In the genomic region with DNA sequence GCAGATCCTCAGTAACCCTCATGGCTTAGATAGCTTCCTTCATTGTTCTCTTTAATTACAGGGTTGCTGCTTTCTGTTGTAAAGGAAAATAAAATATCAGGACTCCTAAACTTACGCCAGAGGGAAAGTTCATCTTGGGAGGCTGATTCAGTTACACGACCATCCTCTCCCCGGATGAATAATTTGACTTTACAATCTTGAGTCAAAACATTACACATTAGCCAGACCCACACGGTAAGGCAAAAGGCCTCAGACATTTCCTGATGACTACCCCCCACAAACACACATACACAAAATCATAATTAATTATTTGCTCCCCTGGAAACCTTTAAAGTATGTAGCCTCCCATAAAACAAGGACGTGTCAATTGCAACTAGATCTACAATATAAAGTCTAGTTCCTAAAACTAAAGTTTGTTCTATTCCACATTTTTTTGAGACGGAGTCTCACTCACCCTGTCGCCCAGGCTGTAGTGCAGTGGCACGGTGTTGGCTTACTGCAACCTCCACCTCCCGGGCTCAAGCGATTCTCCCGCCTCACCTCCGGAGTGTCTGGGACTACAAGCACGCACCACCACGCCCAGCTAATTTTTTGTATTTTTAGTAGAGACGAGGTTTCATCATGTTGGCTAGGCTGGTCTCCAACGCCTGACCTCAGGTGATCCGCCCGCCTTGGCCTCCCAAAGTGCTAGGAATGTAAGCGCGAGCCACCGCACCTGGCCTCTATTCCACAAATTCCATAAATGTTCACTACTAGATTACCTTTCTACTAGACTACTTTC, we compare ENCODE assay signal across 8 cellular contexts. TPM values are rescaled to one million over a fixed set of nuclear protein-coding genes. Genes with fewer than 3 reads are reported as not detected.
A peak's percentile ranks its signal among the peaks of the same experiment; 100 is the strongest.
DNase-seq lines count a peak whose midpoint lies in the region; ATAC-seq and TF ChIP-seq lines count a peak whose summit lies in the region.

No MANE protein-coding gene starts in this region.

- peaks cover 40% of the 10 kb centered on the region for H3K36me3 ChIP-seq in OCI-LY7 (ENCODE audit: insufficient read depth, low read length)

- intact Hi-C loops in OCI-LY7 (cut with micrococcal nuclease; ENCODE audit: unreplicated experiment), result loop anchor here (10.0 kb wide), 1 partner anchor 162 kb away; the partner anchor contains the start of genes GPBP1L1 and TMEM69

- H3K4me3 ChIP-seq in OCI-LY7 (ENCODE audit: low read depth, low read length, poor library complexity, severe bottlenecking), result peak overlapping the region; percentile 99

- H3K9me3 ChIP-seq in OCI-LY7 (ENCODE audit: low read length), result no peaks in the 10 kb centered on the region

- peak; percentile 34 for ATAC-seq in omental fat pad (ENCODE audit: low FRiP score)

- TF ChIP-seq CTCF in OCI-LY7 (conservative IDR thresholded peaks at IDR 0.05; ENCODE audit: low read length) (no peak; the same call in 1 of the 2 replicates), endothelial cell (IDR thresholded peaks at IDR 0.05; ENCODE audit: unreplicated experiment) (no peak), omental fat pad (IDR thresholded peaks at IDR 0.05) (no peak)

- H3K4me2 ChIP-seq in OCI-LY7 (ENCODE audit: low read length), result peak overlapping the region; percentile 85

- H3K27ac Mint-ChIP-seq in activated CD4-positive, alpha-beta T cell treated with anti-CD3 and anti-CD28 coated beads, Interleukin-2, amount 10 ng/mL, durations not matched to agents 7 days and 5 days, result peak overlapping the region; percentile 90
- peak overlapping the region; percentile 93 for H3K27ac Mint-ChIP-seq in endothelial cell (ENCODE audit: unreplicated experiment)

- H3K9me2 ChIP-seq in OCI-LY7 (ENCODE audit: insufficient read depth, low read length), result no peaks in the 10 kb centered on the region

- H3K9me3 Mint-ChIP-seq in activated CD4-positive, alpha-beta T cell treated with anti-CD3 and anti-CD28 coated beads, Interleukin-2, amount 10 ng/mL, durations not matched to agents 7 days and 5 days, result no peaks in the 10 kb centered on the region
- no peaks in the 10 kb centered on the region for H3K9me3 Mint-ChIP-seq in endothelial cell (ENCODE audit: unreplicated experiment)

- peaks cover 35% of the 10 kb centered on the region for H3K4me1 ChIP-seq in OCI-LY7 (ENCODE audit: insufficient read depth, low read length, poor library complexity, severe bottlenecking)

- peaks cover 45% of the 10 kb centered on the region for H3K4me1 Mint-ChIP-seq in activated CD4-positive, alpha-beta T cell treated with anti-CD3 and anti-CD28 coated beads, Interleukin-2, amount 10 ng/mL, durations not matched to agents 7 days and 5 days
- H3K4me1 Mint-ChIP-seq in endothelial cell (ENCODE audit: unreplicated experiment), result peaks cover 16% of the 10 kb centered on the region

- H3K36me3 Mint-ChIP-seq in activated CD4-positive, alpha-beta T cell treated with anti-CD3 and anti-CD28 coated beads, Interleukin-2, amount 10 ng/mL, durations not matched to agents 7 days and 5 days (ENCODE audit: low read depth), result peaks cover 8% of the 10 kb centered on the region
- peaks cover 4% of the 10 kb centered on the region for H3K36me3 Mint-ChIP-seq in endothelial cell (ENCODE audit: low read depth, unreplicated experiment)

- peaks cover 50% of the 10 kb centered on the region for H3K79me2 ChIP-seq in OCI-LY7 (ENCODE audit: insufficient read depth, low read depth, low read length)

- peaks cover 16% of the 10 kb centered on the region; the same call in 1 of the 2 replicates for H4K20me1 ChIP-seq in OCI-LY7 (ENCODE audit: insufficient read depth, low read length)

- DNase-seq in activated CD4-positive, alpha-beta T cell treated with anti-CD3 and anti-CD28 coated beads, Interleukin-2, amount 10 ng/mL, durations not matched to agents 7 days and 5 days, result no peak
- no peak for DNase-seq in activated CD4-positive, alpha-beta T cell treated with anti-CD3 and anti-CD28 coated beads, Interleukin-2, amount 50 U/mL, for 1 hour
- DNase-seq in OCI-LY7 (ENCODE audit: low spot score), result no peak
- no peak for DNase-seq in endothelial cell (ENCODE audit: low spot score)
- DNase-seq in omental fat pad (ENCODE audit: low spot score), result no peak
- DNase-seq in NCI-H526 (lab: John Stamatoyannopoulos, UW), result no peak
- no peak for DNase-seq in anterior cingulate cortex (lab: John Stamatoyannopoulos, UW)
- no peak for DNase-seq in D341Med (ENCODE audit: low spot score)

- H3K27ac ChIP-seq in OCI-LY7 (ENCODE audit: low read depth, low read length, poor library complexity, severe bottlenecking), result peak overlapping the region; percentile 90

- peak overlapping the region; percentile 81 for H2AFZ ChIP-seq in OCI-LY7 (ENCODE audit: low read length)

- TSS peak; percentile 99 for BruUV-seq in OCI-LY7 (replicated peaks; lab: Mats Ljungman, UMichigan)

- POLR2A ChIA-PET in activated CD4-positive, alpha-beta T cell treated with anti-CD3 and anti-CD28 coated beads, Interleukin-2, amount 10 ng/mL, durations not matched to agents 7 days and 5 days (lab: Charles Lee), result interaction anchor here (0.6 to 2.0 kb wide), 7 partner anchors 22 to 71 kb away, joined by 3 to 12 read pairs (median 4); partner anchors contain the start of genes AKR1A1, CCDC163 and MMACHC
- POLR2A ChIA-PET in OCI-LY7 (lab: Charles Lee), result interaction anchor here (0.5 to 4.3 kb wide), 22 partner anchors 7 to 792 kb away, joined by 3 to 41 read pairs (median 4); partner anchors contain the start of genes AKR1A1, CCDC163, MMACHC and MUTYH

- CTCF ChIA-PET in activated CD4-positive, alpha-beta T cell treated with anti-CD3 and anti-CD28 coated beads, Interleukin-2, amount 10 ng/mL, durations not matched to agents 7 days and 5 days (lab: Charles Lee), result interaction anchor here (0.7 to 2.4 kb wide), 8 partner anchors 9 to 709 kb away, joined by 3 to 10 read pairs (median 6); no protein-coding TSS in a partner anchor
- CTCF ChIA-PET in OCI-LY7 (lab: Charles Lee; ENCODE audit: unreplicated experiment), result interaction anchor here (1.1 kb wide), 2 partner anchors 14 to 195 kb away, joined by 3 read pairs; no protein-coding TSS in a partner anchor

- peaks cover 4% of the 10 kb centered on the region for H3K27me3 Mint-ChIP-seq in activated CD4-positive, alpha-beta T cell treated with anti-CD3 and anti-CD28 coated beads, Interleukin-2, amount 10 ng/mL, durations not matched to agents 7 days and 5 days
- peaks cover 5% of the 10 kb centered on the region for H3K27me3 Mint-ChIP-seq in endothelial cell (ENCODE audit: unreplicated experiment)

- peak overlapping the region; percentile 97 for H3K4me3 Mint-ChIP-seq in activated CD4-positive, alpha-beta T cell treated with anti-CD3 and anti-CD28 coated beads, Interleukin-2, amount 10 ng/mL, durations not matched to agents 7 days and 5 days
- peak overlapping the region; percentile 95 for H3K4me3 Mint-ChIP-seq in endothelial cell (ENCODE audit: unreplicated experiment)

RNA-seq across cellular contexts. Expression of gene PRDX1, which starts 0.8 kb away (rescaled TPM):
- 100 to 1,000 TPM; 269 to 331 TPM for total RNA-seq in activated CD4-positive, alpha-beta T cell treated with anti-CD3 and anti-CD28 coated beads, Interleukin-2, amount 10 ng/mL, durations not matched to agents 7 days and 5 days
- 725 and 814 TPM in 2 replicates for total RNA-seq in OCI-LY7 (2014; rRNA removed; shearing (Covaris generic))
- total RNA-seq in OCI-LY7 (2022) (851 and 938 TPM in 2 replicates), endothelial cell (ENCODE audit: unreplicated experiment) (325 TPM), omental fat pad (100 to 1,000 TPM; 194 to 363 (median 269) TPM)

RNA-seq across cellular contexts. Expression of gene MMACHC, which starts 22.4 kb away (rescaled TPM):
- 1 to 10 TPM; 6.6 to 6.7 TPM for total RNA-seq in activated CD4-positive, alpha-beta T cell treated with anti-CD3 and anti-CD28 coated beads, Interleukin-2, amount 10 ng/mL, durations not matched to agents 7 days and 5 days
- 7.6 and 8.1 TPM in 2 replicates for total RNA-seq in OCI-LY7 (2014; rRNA removed; shearing (Covaris generic))
- 13.3 and 15.9 TPM in 2 replicates for total RNA-seq in OCI-LY7 (2022)
- total RNA-seq in endothelial cell (ENCODE audit: unreplicated experiment), result 5.8 TPM
- 1 to 10 TPM; 1.8 to 4.4 (median 3.2) TPM for total RNA-seq in omental fat pad

RNA-seq across cellular contexts. Expression of gene CCDC163, which starts 22.6 kb away (rescaled TPM):
- 1 to 10 TPM; 5.3 to 5.8 TPM for total RNA-seq in activated CD4-positive, alpha-beta T cell treated with anti-CD3 and anti-CD28 coated beads, Interleukin-2, amount 10 ng/mL, durations not matched to agents 7 days and 5 days
- 2.9 and 7.4 TPM in 2 replicates for total RNA-seq in OCI-LY7 (2014; rRNA removed; shearing (Covaris generic))
- total RNA-seq in OCI-LY7 (2022) (17.2 and 21.1 TPM in 2 replicates), endothelial cell (ENCODE audit: unreplicated experiment) (4.8 TPM), omental fat pad (1 to 10 TPM in 1 of 4 donors, under 1 TPM in 3; 0.44 to 1.3 (median 0.67) TPM)

RNA-seq across cellular contexts. Expression of gene AKR1A1, which starts 28.1 kb away (rescaled TPM):
- 100 to 1,000 TPM; 134 to 135 TPM for total RNA-seq in activated CD4-positive, alpha-beta T cell treated with anti-CD3 and anti-CD28 coated beads, Interleukin-2, amount 10 ng/mL, durations not matched to agents 7 days and 5 days
- 110 and 142 TPM in 2 replicates for total RNA-seq in OCI-LY7 (2014; rRNA removed; shearing (Covaris generic))
- total RNA-seq in OCI-LY7 (2022) (141 and 152 TPM in 2 replicates), endothelial cell (ENCODE audit: unreplicated experiment) (125 TPM), omental fat pad (100 to 1,000 TPM in 1 of 4 donors, 10 to 100 TPM in 3; 76.6 to 114 (median 86.2) TPM)

RNA-seq across cellular contexts. Expression of gene TESK2, which starts 31.6 kb away (rescaled TPM):
- 1 to 10 TPM; 2.6 to 3.5 TPM for total RNA-seq in activated CD4-positive, alpha-beta T cell treated with anti-CD3 and anti-CD28 coated beads, Interleukin-2, amount 10 ng/mL, durations not matched to agents 7 days and 5 days
- 4.9 and 5.0 TPM in 2 replicates for total RNA-seq in OCI-LY7 (2014; rRNA removed; shearing (Covaris generic))
- total RNA-seq in OCI-LY7 (2022) (6.6 and 9.2 TPM in 2 replicates), endothelial cell (ENCODE audit: unreplicated experiment) (8.0 TPM), omental fat pad (1 to 10 TPM; 1.4 to 4.3 (median 3.7) TPM)
